In genomic region chr2:96205888-96206287, GRCh38 we compare ENCODE assay signal across 8 cellular contexts. TPM values are rescaled to one million over a fixed set of nuclear protein-coding genes. Genes with fewer than 3 reads are reported as not detected.
DNase-seq lines count a peak whose midpoint lies in the region; ATAC-seq, FAIRE-seq and TF ChIP-seq lines count a peak whose summit lies in the region.

No MANE protein-coding gene starts in this region.

- H2AFZ ChIP-seq in OCI-LY7 (ENCODE audit: low read length) (no peak overlapping the region), endothelial cell of umbilical vein (ENCODE audit: low read depth, low read length) (no peak overlapping the region)

- no peaks in the 10 kb centered on the region for H3K9me1 ChIP-seq in endothelial cell of umbilical vein (replicated peaks; ENCODE audit: control insufficient read depth, extremely low read depth, insufficient read depth, low read length)

- ATAC-seq in HG02852 (IDR thresholded peaks at IDR 0.05; ENCODE audit: unreplicated experiment): no peak

- TF ChIP-seq POLR2A in endothelial cell of umbilical vein (IDR thresholded peaks at IDR 0.05; ENCODE audit: low read depth, low read length): no peak

- no peak overlapping the region for H3K9ac ChIP-seq in endothelial cell of umbilical vein (replicated peaks; ENCODE audit: extremely low read depth, insufficient read depth, low read length)

- peaks cover 53% of the 10 kb centered on the region for H3K36me3 ChIP-seq in OCI-LY7 (ENCODE audit: insufficient read depth, low read length)
- H3K36me3 ChIP-seq in endothelial cell of umbilical vein (ENCODE audit: control insufficient read depth in 2 of 2, extremely low read depth in 1 of 2, insufficient read depth in 2 of 2, low read length in 2 of 2): no peaks in the 10 kb centered on the region

- peaks cover 3% of the 10 kb centered on the region for H3K36me3 Mint-ChIP-seq in progenitor cell of endocrine pancreas (ENCODE audit: insufficient read depth)

- H3K4me1 ChIP-seq in OCI-LY7 (ENCODE audit: insufficient read depth, low read length, poor library complexity, severe bottlenecking) (peaks cover 77% of the 10 kb centered on the region), endothelial cell of umbilical vein (ENCODE audit: control insufficient read depth, extremely low read depth, insufficient read depth, low read length) (peaks cover 36% of the 10 kb centered on the region)

- H3K4me3 Mint-ChIP-seq in progenitor cell of endocrine pancreas (ENCODE audit: low read depth): peak overlapping the region; percentile 66

- CTCF ChIA-PET in OCI-LY7 (lab: Charles Lee; ENCODE audit: unreplicated experiment): no interaction called here
- CTCF ChIA-PET in endothelial cell of umbilical vein (lab: Charles Lee): interaction anchor here (1.1 to 1.2 kb wide), 3 partner anchors 31 to 213 kb away, joined by 3 to 5 read pairs (median 4); no protein-coding TSS in a partner anchor

- TF ChIP-seq CTCF in OCI-LY7 (conservative IDR thresholded peaks at IDR 0.05; ENCODE audit: low read length): no peak
- TF ChIP-seq CTCF in endothelial cell of umbilical vein (IDR thresholded peaks at IDR 0.05; ENCODE audit: extremely low read depth in 1 of 2, insufficient read depth in 1 of 2, low read depth in 1 of 2, low read length in 2 of 2): no peak
- TF ChIP-seq CTCF in progenitor cell of endocrine pancreas (IDR thresholded peaks at IDR 0.05; ENCODE audit: unreplicated experiment): no peak

- intact Hi-C loops in OCI-LY7 (cut with micrococcal nuclease; ENCODE audit: unreplicated experiment) (loop anchor here (5.0 kb wide), 1 partner anchor 116 kb away; no protein-coding TSS in a partner anchor), endothelial cell of umbilical vein (cut with micrococcal nuclease) (loop anchor here (10.0 kb wide), 1 partner anchor 299 kb away; the partner anchor contains the start of gene NEURL3)

- H3K9me3 ChIP-seq in OCI-LY7 (ENCODE audit: low read length): no peaks in the 10 kb centered on the region
- H3K9me3 ChIP-seq in endothelial cell of umbilical vein (replicated peaks; ENCODE audit: control insufficient read depth, insufficient read depth, low read length): no peaks in the 10 kb centered on the region

- POLR2A ChIA-PET in OCI-LY7 (lab: Charles Lee): interaction anchor here (0.7 to 2.7 kb wide), 3 partner anchors 28 to 93 kb away, joined by 3 to 9 read pairs (median 5); no protein-coding TSS in a partner anchor
- POLR2A ChIA-PET in endothelial cell of umbilical vein (lab: Charles Lee): no interaction called here

- H3K4me1 Mint-ChIP-seq in progenitor cell of endocrine pancreas (ENCODE audit: low read depth): peaks cover 48% of the 10 kb centered on the region

- DNase-seq in ELF-1 (ENCODE audit: low read depth, low spot score) (peak; percentile 23), OCI-LY7 (ENCODE audit: low spot score) (no peak), endothelial cell of umbilical vein (ENCODE audit: low read depth, low spot score) (peak; percentile 62), progenitor cell of endocrine pancreas (ENCODE audit: low spot score, unreplicated experiment) (no peak), mesenteric fat pad (ENCODE audit: low spot score) (no peak), NCI-H748 treated with DMSO at 0.1 percent for 48 hours (lab: John Stamatoyannopoulos, UW) (no peak), COLO829 (ENCODE audit: low spot score) (no peak)

- H3K79me2 ChIP-seq in OCI-LY7 (ENCODE audit: insufficient read depth, low read depth, low read length) (peaks cover 88% of the 10 kb centered on the region), endothelial cell of umbilical vein (ENCODE audit: control insufficient read depth, insufficient read depth, low read length) (peaks cover 85% of the 10 kb centered on the region)

- H3K27me3 ChIP-seq in endothelial cell of umbilical vein (ENCODE audit: control insufficient read depth in 2 of 2, insufficient read depth in 2 of 2, low read length in 2 of 2): no peaks in the 10 kb centered on the region

- no peak overlapping the region for H3K27ac Mint-ChIP-seq in progenitor cell of endocrine pancreas

- no peaks in the 10 kb centered on the region for H3K27me3 Mint-ChIP-seq in progenitor cell of endocrine pancreas

- BruUV-seq in OCI-LY7 (replicated peaks; lab: Mats Ljungman, UMichigan) (no TSS peak), endothelial cell of umbilical vein (replicated peaks; lab: Mats Ljungman, UMichigan) (no TSS peak)

- H3K4me3 ChIP-seq in OCI-LY7 (ENCODE audit: low read depth, low read length, poor library complexity, severe bottlenecking) (peak overlapping the region; percentile 90), endothelial cell of umbilical vein (replicated peaks in 1 of 3; ENCODE audit: insufficient read depth in 1 of 3, low read depth in 1 of 3, low read length in 3 of 3) (peak overlapping the region in 2 of 3 experiments; percentile 9 to 43)

- H3K9me2 ChIP-seq in OCI-LY7 (ENCODE audit: insufficient read depth, low read length): no peaks in the 10 kb centered on the region

- H4K20me1 ChIP-seq in OCI-LY7 (ENCODE audit: insufficient read depth, low read length) (peaks cover 48% of the 10 kb centered on the region), endothelial cell of umbilical vein (replicated peaks; ENCODE audit: control insufficient read depth, extremely low read depth, insufficient read depth, low read length) (peaks cover 3% of the 10 kb centered on the region)

- peak; percentile 74 for FAIRE-seq in endothelial cell of umbilical vein (lab: Jason Lieb, UNC)

- H3K27ac ChIP-seq in OCI-LY7 (ENCODE audit: low read depth, low read length, poor library complexity, severe bottlenecking) (no peak overlapping the region), endothelial cell of umbilical vein (ENCODE audit: insufficient read depth, low read depth, low read length) (no peak overlapping the region)

- dilution Hi-C loops in endothelial cell of umbilical vein (cut with MboI; ENCODE audit: extremely low pct_ligation_motif_present, low sequenced_read_pairs): no loop called here

- peak overlapping the region; percentile 97 for H3K4me2 ChIP-seq in OCI-LY7 (ENCODE audit: low read length)
- peak overlapping the region; percentile 95 for H3K4me2 ChIP-seq in endothelial cell of umbilical vein (ENCODE audit: insufficient read depth, low read length)

- H3K9me3 Mint-ChIP-seq in progenitor cell of endocrine pancreas (ENCODE audit: low read depth): no peaks in the 10 kb centered on the region

TF ChIP-seq in endothelial cell of umbilical vein, 7 proteins besides CTCF, POLR2A, EP300 and RAD21:
- TF ChIP-seq MAX (IDR thresholded peaks at IDR 0.05; ENCODE audit: insufficient read depth, insufficient read length) (no peak), GATA2 (IDR thresholded peaks at IDR 0.05; ENCODE audit: insufficient read depth, insufficient read length, low read depth, low read length) (peak; percentile 22)

RNA-seq across cellular contexts. Expression of gene STARD7, which starts 2.7 kb away (rescaled TPM):
- 208 and 239 TPM in 2 replicates for total RNA-seq in OCI-LY7 (2014; rRNA removed; shearing (Covaris generic))
- total RNA-seq in OCI-LY7 (2022) (186 and 206 TPM in 2 replicates), endothelial cell of umbilical vein (107 and 132 TPM in 2 replicates), progenitor cell of endocrine pancreas (117 and 118 TPM in 2 replicates), mesenteric fat pad (107 TPM)
- polyA plus RNA-seq in endothelial cell of umbilical vein: 48.5 and 61.2 TPM in 2 replicates
- polyA plus RNA-seq in endothelial cell of umbilical vein (2011; cell fraction: cytosol; rRNA removed): 52.0 and 52.6 TPM in 2 replicates
- polyA plus RNA-seq in endothelial cell of umbilical vein (2011; cell fraction: nucleus; rRNA removed): 51.8 and 62.4 TPM in 2 replicates
- polyA plus RNA-seq in endothelial cell of umbilical vein (2012): 78.9 and 93.4 TPM in 2 replicates
- polyA minus RNA-seq in endothelial cell of umbilical vein: 91.0 and 105 TPM in 2 replicates
- polyA minus RNA-seq in endothelial cell of umbilical vein (2011; cell fraction: cytosol; rRNA and poly(A)+ RNA removed): 80.0 TPM
- polyA minus RNA-seq in endothelial cell of umbilical vein (2011; cell fraction: nucleus; rRNA and poly(A)+ RNA removed): 51.1 and 56.5 TPM in 2 replicates

RNA-seq across cellular contexts. Expression of gene TMEM127, which starts 59.9 kb away (rescaled TPM):
- total RNA-seq in OCI-LY7 (2014; rRNA removed; shearing (Covaris generic)): 12.0 and 12.1 TPM in 2 replicates
- 20.4 and 21.1 TPM in 2 replicates for total RNA-seq in OCI-LY7 (2022)
- total RNA-seq in endothelial cell of umbilical vein: 41.5 and 48.4 TPM in 2 replicates
- 75.7 and 94.0 TPM in 2 replicates for polyA plus RNA-seq in endothelial cell of umbilical vein
- polyA plus RNA-seq in endothelial cell of umbilical vein (2011; cell fraction: cytosol; rRNA removed): 34.4 and 37.7 TPM in 2 replicates
- 19.7 and 23.1 TPM in 2 replicates for polyA plus RNA-seq in endothelial cell of umbilical vein (2011; cell fraction: nucleus; rRNA removed)
- polyA plus RNA-seq in endothelial cell of umbilical vein (2012): 36.8 and 38.3 TPM in 2 replicates
- polyA minus RNA-seq in endothelial cell of umbilical vein: 80.1 and 89.1 TPM in 2 replicates
- polyA minus RNA-seq in endothelial cell of umbilical vein (2011; cell fraction: cytosol; rRNA and poly(A)+ RNA removed): 13.4 TPM
- polyA minus RNA-seq in endothelial cell of umbilical vein (2011; cell fraction: nucleus; rRNA and poly(A)+ RNA removed): 17.0 and 20.1 TPM in 2 replicates
- 34.5 and 37.2 TPM in 2 replicates for total RNA-seq in progenitor cell of endocrine pancreas
- total RNA-seq in mesenteric fat pad: 58.7 TPM

Comparison
In these comparisons a context has a peak if more than half of its experiments do, and no peak if none do; other contexts are left out.
1. DNase-seq: peak in ELF-1 (single experiment) and endothelial cell of umbilical vein (single experiment); none in OCI-LY7 (single experiment), progenitor cell of endocrine pancreas (single experiment), mesenteric fat pad (single experiment), NCI-H748 treated with DMSO at 0.1 percent for 48 hours (single experiment) and COLO829 (single experiment).